ENCODE assay signal across 8 cellular contexts in the genomic region with DNA sequence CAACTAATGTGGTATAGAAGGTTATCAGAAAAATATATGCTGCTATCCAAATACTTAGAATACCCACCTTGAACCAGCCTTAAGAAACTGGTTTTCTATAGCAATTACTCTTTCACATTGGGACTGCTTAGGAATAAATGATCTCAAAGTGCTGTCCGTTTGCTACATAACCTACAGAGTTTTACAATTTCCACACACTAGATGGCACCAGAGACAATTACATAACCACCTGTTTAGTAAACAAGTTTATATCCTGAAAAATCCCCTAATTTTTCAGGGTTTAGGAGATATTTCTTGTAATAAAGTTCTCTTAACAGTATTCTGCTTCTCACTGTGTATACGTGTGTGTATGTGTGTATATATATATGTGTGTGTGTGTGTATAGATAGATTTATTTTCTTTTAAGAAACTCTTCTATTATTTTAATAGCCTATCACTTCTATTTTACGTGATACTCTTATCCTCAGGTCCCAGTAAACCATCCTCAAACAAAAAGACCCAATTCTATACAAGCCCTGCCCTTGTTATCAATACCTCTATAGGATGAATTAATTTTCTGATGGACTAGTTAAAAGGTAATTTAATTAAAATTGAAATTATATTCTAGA. TPM values are rescaled to one million over a fixed set of nuclear protein-coding genes. Genes with fewer than 3 reads are reported as not detected.
A peak's percentile ranks its signal among the peaks of the same experiment; 100 is the strongest.
DNase-seq lines count a peak whose midpoint lies in the region; ATAC-seq, FAIRE-seq and TF ChIP-seq lines count a peak whose summit lies in the region.

No MANE protein-coding gene starts in this region.

- BruUV-seq in GM12878 (replicated peaks; lab: Mats Ljungman, UMichigan): no TSS peak

- no peaks in the 10 kb centered on the region for H4K20me1 ChIP-seq in GM12878 (ENCODE audit: control insufficient read depth, insufficient read depth)

- H3K36me3 ChIP-seq in right atrium auricular region: no peaks in the 10 kb centered on the region
- no peaks in the 10 kb centered on the region for H3K36me3 ChIP-seq in GM12878 (ENCODE audit: control insufficient read depth in 2 of 2, insufficient read depth in 2 of 2, low read length in 1 of 2)

- no peak overlapping the region for H3K4me2 ChIP-seq in GM12878 (ENCODE audit: control insufficient read depth, insufficient read depth)

- peak; percentile 54 for FAIRE-seq in GM12878 (lab: Jason Lieb, UNC)

- intact Hi-C loops in right cardiac atrium (cut with DNase I) (no loop called here), GM12878 (cut with micrococcal nuclease; ENCODE audit: unreplicated experiment) (loop anchor here (1.0 to 5.0 kb wide), 3 partner anchors 679 to 1306 kb away; no protein-coding TSS in a partner anchor)

- TF ChIP-seq EP300 in GM12878 (IDR thresholded peaks at IDR 0.05; ENCODE audit: borderline replicate concordance in 1 of 2, control insufficient read depth in 1 of 2, low read depth in 2 of 2, low read length in 2 of 2): no peak

- TF ChIP-seq CTCF in right atrium auricular region (IDR thresholded peaks at IDR 0.05) (peak; percentile 18 to 59), GM12878 (IDR thresholded peaks at IDR 0.05 in 2 of 3, conservative IDR thresholded peaks at IDR 0.05 in 1 of 3; ENCODE audit: control insufficient read depth in 2 of 3, extremely low read depth in 1 of 3, insufficient read depth in 1 of 3, low read depth in 3 of 3, low read length in 3 of 3) (peak; percentile 37 to 61 (median 38); a peak in 4 of 6 replicates), omental fat pad (IDR thresholded peaks at IDR 0.05) (no peak)

- SMC1A ChIA-PET in GM12878 (lab: Charles Lee; ENCODE audit: uncharacterized antibody, unreplicated experiment): no interaction called here

- H3K27ac ChIP-seq in right atrium auricular region (no peak overlapping the region), right cardiac atrium (ENCODE audit: low read length) (no peak overlapping the region), GM12878 (ENCODE audit: control insufficient read depth, insufficient read depth) (no peak overlapping the region)

- H3K4me3 ChIP-seq in right atrium auricular region (no peak overlapping the region), right cardiac atrium (ENCODE audit: low read length) (no peak overlapping the region), GM12878 (no peak overlapping the region)

- DNase-seq in right atrium auricular region (ENCODE audit: low spot score): no peak
- no peak for DNase-seq in right cardiac atrium
- peak; percentile 19 for DNase-seq in M059J (ENCODE audit: low read depth)
- no peak for DNase-seq in GM12878 (ENCODE audit: low read depth, low spot score)
- DNase-seq in middle frontal gyrus (ENCODE audit: extremely low spot score, low spot score): peak; percentile 64
- no peak for DNase-seq in omental fat pad (ENCODE audit: low spot score)
- no peak for DNase-seq in GM19238 (ENCODE audit: insufficient read length, low spot score)

- in situ Hi-C loops in GM12878 (cut with MboI): loop anchor here (25.0 kb wide), 1 partner anchor 1319 kb away; no protein-coding TSS in a partner anchor

- POLR2A ChIA-PET in GM12878 (lab: Charles Lee): no interaction called here

- WGBS in right cardiac atrium: 2% methylated on average over 3 of the region's 3 CpGs
- 0% methylated on average over 3 of the region's 3 CpGs for WGBS in GM12878 (ENCODE audit: insufficient coverage, insufficient replicate concordance, low lambda C conversion rate, missing lambda C conversion rate)

- H3K4me1 ChIP-seq in right atrium auricular region (no peaks in the 10 kb centered on the region), right cardiac atrium (ENCODE audit: control insufficient read depth, insufficient read depth, low read length) (no peaks in the 10 kb centered on the region), GM12878 (ENCODE audit: control insufficient read depth, insufficient read depth, low read length) (no peaks in the 10 kb centered on the region)

- ATAC-seq in right cardiac atrium (no peak), GM12878 (peak; percentile 61; the same call in 2 of the 3 replicates), GM21737 (IDR thresholded peaks at IDR 0.05; ENCODE audit: unreplicated experiment) (no peak), omental fat pad (ENCODE audit: low FRiP score) (no peak)

- CTCF ChIA-PET in GM12878 (lab: Yijun Ruan, JAX): interaction anchor here (0.7 to 1.3 kb wide), 3 partner anchors 84 to 843 kb away, joined by 3 to 4 read pairs (median 3); no protein-coding TSS in a partner anchor

- RAD21 ChIA-PET in GM12878 (lab: Charles Lee; ENCODE audit: unreplicated experiment): no interaction called here

- H3K9me3 ChIP-seq in right atrium auricular region (no peaks in the 10 kb centered on the region), right cardiac atrium (ENCODE audit: control insufficient read depth, low read length) (no peaks in the 10 kb centered on the region), GM12878 (replicated peaks; ENCODE audit: control insufficient read depth, insufficient read depth, low read length) (no peaks in the 10 kb centered on the region)

- H3K9ac ChIP-seq in GM12878 (ENCODE audit: control insufficient read depth, insufficient read depth, low read length): no peak overlapping the region

- no peaks in the 10 kb centered on the region for H3K27me3 ChIP-seq in right atrium auricular region
- no peaks in the 10 kb centered on the region for H3K27me3 ChIP-seq in right cardiac atrium (ENCODE audit: control insufficient read depth, insufficient read depth)
- no peaks in the 10 kb centered on the region for H3K27me3 ChIP-seq in GM12878 (replicated peaks in 1 of 2; ENCODE audit: control insufficient read depth in 2 of 2, insufficient read depth in 2 of 2, low read length in 1 of 2)

- TF ChIP-seq POLR2A in GM12878 (IDR thresholded peaks at IDR 0.05; ENCODE audit: low read depth, low read length): no peak

- no peak overlapping the region for H2AFZ ChIP-seq in GM12878 (ENCODE audit: control insufficient read depth, low read depth, low read length)

- no peaks in the 10 kb centered on the region for H3K79me2 ChIP-seq in GM12878 (ENCODE audit: control insufficient read depth, insufficient read depth, low read length)

- peak; percentile 58 for TF ChIP-seq RAD21 in GM12878 (IDR thresholded peaks at IDR 0.05; ENCODE audit: insufficient read depth, low read depth, low read length)

RNA-seq across cellular contexts. Expression of a gene that starts 6.7 kb away (rescaled TPM):
- total RNA-seq in right atrium auricular region (not detected), right cardiac atrium (not detected), GM12878 (2014; rRNA removed) (not detected in 2 replicates), GM12878 (2014; rRNA removed; fragmentation: Illumina TruSeq; extraction: Trizol) (not detected in 2 replicates), GM12878 (2021) (not detected in 2 replicates), omental fat pad (not detected)
- polyA plus RNA-seq in right cardiac atrium (not detected), GM12878 (2011; rRNA removed) (not detected in 2 replicates), GM12878 (2014; fragmentation: Illumina TruSeq; extraction: Trizol) (not detected in 2 replicates), GM12878 (2014; fragmentation: Nextera tagmentation; extraction: Ambion mirVana) (not detected), GM12878 (2014; rRNA removed) (not detected in 2 replicates), GM12878 (2016; fragmentation: Nextera tagmentation; extraction: Ambion mirVana) (not detected)
- not detected in 2 replicates for total RNA-seq in M059J (2014; rRNA removed; shearing (Covaris generic))
- not detected in 2 replicates for total RNA-seq in GM12878 (2013; cell fraction: nucleolus; rRNA removed)
- polyA plus RNA-seq in GM12878 (2011; ENCODE audit: low read depth): not detected
- polyA plus RNA-seq in GM12878 (2011; cell fraction: cytosol; rRNA removed): not detected in 2 replicates
- not detected in 2 replicates for polyA plus RNA-seq in GM12878 (2011; cell fraction: nucleus; rRNA removed)
- not detected in 2 replicates for polyA plus RNA-seq in GM12878 (2012)
- not detected in 2 replicates for polyA minus RNA-seq in GM12878 (2011; rRNA and poly(A)+ RNA removed)
- not detected in 2 replicates for polyA minus RNA-seq in GM12878 (2011; cell fraction: cytosol; rRNA and poly(A)+ RNA removed)
- polyA minus RNA-seq in GM12878 (2011; cell fraction: nucleus; rRNA and poly(A)+ RNA removed): not detected in 2 replicates

RNA-seq across cellular contexts. Expression of a gene that starts 26.9 kb away (rescaled TPM):
- total RNA-seq in right atrium auricular region (not detected), right cardiac atrium (not detected), GM12878 (2014; rRNA removed) (not detected in 2 replicates), GM12878 (2014; rRNA removed; fragmentation: Illumina TruSeq; extraction: Trizol) (not detected in 2 replicates), GM12878 (2021) (not detected in 2 replicates), omental fat pad (not detected)
- polyA plus RNA-seq in right cardiac atrium (not detected), GM12878 (2011; rRNA removed) (not detected in 2 replicates), GM12878 (2014; fragmentation: Illumina TruSeq; extraction: Trizol) (not detected in 2 replicates), GM12878 (2014; fragmentation: Nextera tagmentation; extraction: Ambion mirVana) (not detected), GM12878 (2014; rRNA removed) (not detected in 2 replicates), GM12878 (2016; fragmentation: Nextera tagmentation; extraction: Ambion mirVana) (not detected)
- not detected in 2 replicates for total RNA-seq in M059J (2014; rRNA removed; shearing (Covaris generic))
- total RNA-seq in GM12878 (2013; cell fraction: nucleolus; rRNA removed): not detected in 2 replicates
- not detected for polyA plus RNA-seq in GM12878 (2011; ENCODE audit: low read depth)
- polyA plus RNA-seq in GM12878 (2011; cell fraction: cytosol; rRNA removed): not detected in 2 replicates
- not detected in 2 replicates for polyA plus RNA-seq in GM12878 (2011; cell fraction: nucleus; rRNA removed)
- polyA plus RNA-seq in GM12878 (2012): not detected in 2 replicates
- not detected in 2 replicates for polyA minus RNA-seq in GM12878 (2011; rRNA and poly(A)+ RNA removed)
- not detected in 2 replicates for polyA minus RNA-seq in GM12878 (2011; cell fraction: cytosol; rRNA and poly(A)+ RNA removed)
- polyA minus RNA-seq in GM12878 (2011; cell fraction: nucleus; rRNA and poly(A)+ RNA removed): not detected in 2 replicates

RNA-seq across cellular contexts. Expression of a gene that starts 28.5 kb away (rescaled TPM):
- total RNA-seq in right atrium auricular region (not detected), right cardiac atrium (not detected), GM12878 (2014; rRNA removed) (not detected in 2 replicates), GM12878 (2014; rRNA removed; fragmentation: Illumina TruSeq; extraction: Trizol) (not detected in 2 replicates), GM12878 (2021) (not detected in 2 replicates), omental fat pad (not detected)
- polyA plus RNA-seq in right cardiac atrium (not detected), GM12878 (2011; rRNA removed) (not detected in 2 replicates), GM12878 (2014; fragmentation: Illumina TruSeq; extraction: Trizol) (not detected in 2 replicates), GM12878 (2014; fragmentation: Nextera tagmentation; extraction: Ambion mirVana) (not detected), GM12878 (2014; rRNA removed) (not detected in 2 replicates), GM12878 (2016; fragmentation: Nextera tagmentation; extraction: Ambion mirVana) (not detected)
- total RNA-seq in M059J (2014; rRNA removed; shearing (Covaris generic)): not detected in 2 replicates
- not detected in 2 replicates for total RNA-seq in GM12878 (2013; cell fraction: nucleolus; rRNA removed)
- not detected for polyA plus RNA-seq in GM12878 (2011; ENCODE audit: low read depth)
- not detected in 2 replicates for polyA plus RNA-seq in GM12878 (2011; cell fraction: cytosol; rRNA removed)
- not detected in 2 replicates for polyA plus RNA-seq in GM12878 (2011; cell fraction: nucleus; rRNA removed)
- not detected in 2 replicates for polyA plus RNA-seq in GM12878 (2012)
- polyA minus RNA-seq in GM12878 (2011; rRNA and poly(A)+ RNA removed): not detected in 2 replicates
- polyA minus RNA-seq in GM12878 (2011; cell fraction: cytosol; rRNA and poly(A)+ RNA removed): not detected in 2 replicates
- polyA minus RNA-seq in GM12878 (2011; cell fraction: nucleus; rRNA and poly(A)+ RNA removed): not detected in 2 replicates

RNA-seq across cellular contexts. Expression of a gene that starts 51.5 kb away (rescaled TPM):
- total RNA-seq in right atrium auricular region: not detected
- not detected for total RNA-seq in right cardiac atrium
- not detected for polyA plus RNA-seq in right cardiac atrium
- not detected in 2 replicates for total RNA-seq in M059J (2014; rRNA removed; shearing (Covaris generic))
- total RNA-seq in GM12878 (2013; cell fraction: nucleolus; rRNA removed): not detected in 2 replicates
- not detected in 2 replicates for total RNA-seq in GM12878 (2014; rRNA removed)
- total RNA-seq in GM12878 (2014; rRNA removed; fragmentation: Illumina TruSeq; extraction: Trizol): not detected in 2 replicates
- total RNA-seq in GM12878 (2021): not detected in 2 replicates
- not detected for polyA plus RNA-seq in GM12878 (2011; ENCODE audit: low read depth)
- polyA plus RNA-seq in GM12878 (2011; rRNA removed): not detected in 2 replicates
- not detected in 2 replicates for polyA plus RNA-seq in GM12878 (2011; cell fraction: cytosol; rRNA removed)
- polyA plus RNA-seq in GM12878 (2011; cell fraction: nucleus; rRNA removed): not detected in 2 replicates
- not detected in 2 replicates for polyA plus RNA-seq in GM12878 (2012)
- polyA plus RNA-seq in GM12878 (2014; fragmentation: Illumina TruSeq; extraction: Trizol): not detected in 2 replicates
- polyA plus RNA-seq in GM12878 (2014; fragmentation: Nextera tagmentation; extraction: Ambion mirVana): not detected
- not detected in 2 replicates for polyA plus RNA-seq in GM12878 (2014; rRNA removed)
- polyA plus RNA-seq in GM12878 (2016; fragmentation: Nextera tagmentation; extraction: Ambion mirVana): not detected
- not detected in 2 replicates for polyA minus RNA-seq in GM12878 (2011; rRNA and poly(A)+ RNA removed)
- not detected in 2 replicates for polyA minus RNA-seq in GM12878 (2011; cell fraction: cytosol; rRNA and poly(A)+ RNA removed)
- polyA minus RNA-seq in GM12878 (2011; cell fraction: nucleus; rRNA and poly(A)+ RNA removed): not detected in 2 replicates
- not detected for total RNA-seq in omental fat pad

RNA-seq across cellular contexts. Expression of a gene that starts 59.8 kb away (rescaled TPM):
- total RNA-seq in right atrium auricular region (not detected), right cardiac atrium (not detected), GM12878 (2014; rRNA removed) (not detected in 2 replicates), GM12878 (2014; rRNA removed; fragmentation: Illumina TruSeq; extraction: Trizol) (not detected in 2 replicates), GM12878 (2021) (not detected in 2 replicates), omental fat pad (not detected)
- polyA plus RNA-seq in right cardiac atrium (not detected), GM12878 (2011; rRNA removed) (not detected in 2 replicates), GM12878 (2014; fragmentation: Illumina TruSeq; extraction: Trizol) (not detected in 2 replicates), GM12878 (2014; fragmentation: Nextera tagmentation; extraction: Ambion mirVana) (not detected), GM12878 (2014; rRNA removed) (not detected in 2 replicates), GM12878 (2016; fragmentation: Nextera tagmentation; extraction: Ambion mirVana) (not detected)
- total RNA-seq in M059J (2014; rRNA removed; shearing (Covaris generic)): not detected in 2 replicates
- not detected in 2 replicates for total RNA-seq in GM12878 (2013; cell fraction: nucleolus; rRNA removed)
- not detected for polyA plus RNA-seq in GM12878 (2011; ENCODE audit: low read depth)
- not detected in 2 replicates for polyA plus RNA-seq in GM12878 (2011; cell fraction: cytosol; rRNA removed)
- not detected in 2 replicates for polyA plus RNA-seq in GM12878 (2011; cell fraction: nucleus; rRNA removed)
- polyA plus RNA-seq in GM12878 (2012): not detected in 2 replicates
- not detected in 2 replicates for polyA minus RNA-seq in GM12878 (2011; rRNA and poly(A)+ RNA removed)
- not detected in 2 replicates for polyA minus RNA-seq in GM12878 (2011; cell fraction: cytosol; rRNA and poly(A)+ RNA removed)
- not detected in 2 replicates for polyA minus RNA-seq in GM12878 (2011; cell fraction: nucleus; rRNA and poly(A)+ RNA removed)

Comparison
In these comparisons a context has a peak if more than half of its experiments do, and no peak if none do; other contexts are left out.
1. DNase-seq: peak in M059J (single experiment) and middle frontal gyrus (single experiment); none in right atrium auricular region (single experiment), right cardiac atrium (0 of 3), GM12878 (single experiment), omental fat pad (single experiment) and GM19238 (single experiment).
2. CTCF ChIP-seq: peak in right atrium auricular region (2 of 2) and GM12878 (3 of 3); none in omental fat pad (0 of 3).